ENCODE assay signal across 8 cellular contexts in the genomic region with DNA sequence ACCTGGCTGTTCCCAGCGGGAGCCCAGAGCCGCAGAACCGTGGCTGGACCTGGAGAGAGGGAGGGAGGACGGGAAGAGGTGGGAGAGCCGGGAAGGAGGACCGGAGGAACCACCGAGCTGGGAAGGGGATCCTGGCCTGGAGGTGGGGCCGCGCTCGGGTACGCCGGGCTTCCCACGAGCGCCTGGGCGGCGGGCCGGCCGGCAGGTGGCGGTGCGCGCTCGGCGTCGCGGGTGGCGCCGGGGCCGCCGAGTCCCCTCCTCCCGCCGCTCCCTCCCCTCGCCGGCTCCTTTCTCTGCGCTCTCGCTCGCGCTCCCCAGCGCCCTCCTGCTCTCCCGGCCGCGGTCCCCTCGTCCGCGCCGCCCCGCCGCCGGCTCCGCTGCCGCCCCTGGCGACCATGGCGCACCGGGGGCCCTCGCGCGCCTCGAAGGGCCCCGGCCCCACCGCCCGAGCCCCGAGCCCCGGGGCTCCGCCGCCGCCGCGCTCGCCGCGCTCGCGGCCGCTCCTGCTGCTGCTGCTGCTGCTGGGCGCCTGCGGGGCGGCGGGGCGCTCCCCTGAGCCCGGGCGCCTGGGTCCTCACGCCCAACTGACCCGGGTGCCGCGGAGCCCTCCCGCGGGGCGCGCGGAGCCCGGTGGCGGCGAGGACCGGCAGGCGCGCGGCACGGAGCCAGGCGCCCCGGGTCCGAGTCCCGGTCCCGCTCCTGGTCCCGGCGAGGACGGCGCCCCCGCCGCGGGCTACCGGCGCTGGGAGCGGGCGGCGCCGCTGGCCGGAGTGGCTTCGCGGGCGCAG. TPM values are rescaled to one million over a fixed set of nuclear protein-coding genes. Genes with fewer than 3 reads are reported as not detected.
A peak's percentile ranks its signal among the peaks of the same experiment; 100 is the strongest.
DNase-seq lines count a peak whose midpoint lies in the region; ATAC-seq and TF ChIP-seq lines count a peak whose summit lies in the region.

SORCS2 (plus strand) TSS at position 287 of the 788 bp plus-strand sequence.

- peaks cover 46 to 59% of the 10 kb centered on the region in 2 donors for H3K27me3 ChIP-seq in duodenal mucosa (ENCODE audit: control insufficient read depth in 1 of 2, insufficient read depth in 2 of 2, low read length in 2 of 2)
- H3K27me3 ChIP-seq in lower lobe of right lung (ENCODE audit: low read depth) = peaks cover 70% of the 10 kb centered on the region

- H3K27ac ChIP-seq in duodenal mucosa (ENCODE audit: low read depth, low read length) (no peak within 1 kb of the TSS), lower lobe of right lung (no peak within 1 kb of the TSS)

- TF ChIP-seq CTCF in GM13977 (IDR thresholded peaks at IDR 0.05; ENCODE audit: extremely low read depth, insufficient read depth, missing control alignments) (peak; percentile 72), lower lobe of right lung (IDR thresholded peaks at IDR 0.05) (peak; percentile 54)

- DNase-seq in A172 (ENCODE audit: low spot score) (peak; percentile 27), GM13977 (ENCODE audit: low spot score) (peak; percentile 86), NCI-H1092 (lab: John Stamatoyannopoulos, UW) (peak; percentile 73), lower lobe of right lung (peak; percentile 65), DMS153 (lab: John Stamatoyannopoulos, UW) (no peak)
- DNase-seq in activated CD4-positive, alpha-beta T cell treated with anti-CD3 and anti-CD28 coated beads for 48 hours = peak; percentile 59
- DNase-seq in stimulated activated CD4-positive, alpha-beta T cell treated with anti-CD3 and anti-CD28 coated beads, Interleukin-4, amount 100 ng/mL, for 24 hours = peak; percentile 43

- intact Hi-C loops in lower lobe of right lung (cut with DNase I) = no loop called here

- H3K9me3 ChIP-seq in duodenal mucosa (ENCODE audit: control insufficient read depth in 1 of 2, low read length in 2 of 2) = no peaks in the 10 kb centered on the region
- no peaks in the 10 kb centered on the region for H3K9me3 ChIP-seq in lower lobe of right lung

- H3K9ac ChIP-seq in duodenal mucosa (ENCODE audit: low read depth in 1 of 2, low read length in 2 of 2) = no peak within 1 kb of the TSS

- ATAC-seq in lower lobe of right lung = peak; percentile 68 to 74

- H3K36me3 ChIP-seq in duodenal mucosa (ENCODE audit: control insufficient read depth in 1 of 2, insufficient read depth in 2 of 2, low read length in 2 of 2) = no peaks in the 10 kb centered on the region
- no peaks in the 10 kb centered on the region for H3K36me3 ChIP-seq in lower lobe of right lung

- no peaks in the 10 kb centered on the region for H3K4me1 ChIP-seq in duodenal mucosa (ENCODE audit: control insufficient read depth in 1 of 2, insufficient read depth in 2 of 2, low read length in 2 of 2)
- H3K4me1 ChIP-seq in lower lobe of right lung = peaks cover 27% of the 10 kb centered on the region

- in situ Hi-C loops in GM13977 (cut with MboI; ENCODE audit: low pct_unique_long_range_greater_than_20kb, low sequenced_read_pairs, unreplicated experiment) = loop anchor here (10.0 kb wide), 1 partner anchor 142 kb away; no protein-coding TSS in a partner anchor

- H3K4me3 ChIP-seq in duodenal mucosa (ENCODE audit: low read depth in 1 of 2, low read length in 2 of 2) (peak within 1 kb of the TSS; percentile 43), lower lobe of right lung (peak within 1 kb of the TSS; percentile 49)

RNA-seq across cellular contexts. Expression of gene SORCS2, which starts in this region (rescaled TPM):
- total RNA-seq in A172 (2014; rRNA removed; shearing (Covaris generic)) = 0.78 and 1.1 TPM in 2 replicates
- total RNA-seq in lower lobe of right lung = 5.8 TPM
